12 cellular contexts compared by ENCODE assay signal in genomic region chr1:211024901-211025300, GRCh38.
DNase-seq lines count a peak whose midpoint lies in the region; TF ChIP-seq lines count a peak whose summit lies in the region.
"Had no signal": no experiment of that assay in that cellular context is flagged by ENCODE, and none has a peak within 500 bp of the region (broad histone marks: within the 10 kb centered on the region; RNA-seq: fewer than 3 reads in every experiment).

No MANE protein-coding gene starts in this region.

- TF ChIP-seq CTCF in GM13977 (IDR thresholded peaks at IDR 0.05; ENCODE audit: extremely low read depth, insufficient read depth, missing control alignments) = no peak

- in situ Hi-C loops in G401 (cut with HindIII; ENCODE audit: low sequenced_read_pairs) = no loop called here
- in situ Hi-C loops in GM13977 (cut with MboI; ENCODE audit: low pct_unique_long_range_greater_than_20kb, low sequenced_read_pairs, unreplicated experiment) = no loop called here

- DNase-seq in G401 (ENCODE audit: low spot score) (peak; percentile 82), cerebellar cortex (ENCODE audit: low spot score) (peak; percentile 78), pons (ENCODE audit: low spot score) (peak; percentile 20), NCI-H226 (no peak), GM13977 (ENCODE audit: low spot score) (no peak)
- DNase-seq: AML-193; Caco-2; Calu3; CD4-positive, alpha-beta T cell; CD8-positive, alpha-beta T cell; DMS79 treated with DMSO at 0.1 percent for 48 hours; GDM1 had no signal

Comparison
In these comparisons a context has a peak if more than half of its experiments do, and no peak if none do; other contexts are left out.
1. DNase-seq: peak in G401 (single experiment), cerebellar cortex (single experiment) and pons (single experiment); none in NCI-H226 (single experiment) and GM13977 (single experiment).